ENCODE assay signal across 20 cellular contexts in genomic region chr1:156823210-156823790, GRCh38. TPM values are rescaled to one million over a fixed set of nuclear protein-coding genes. Genes with fewer than 3 reads are reported as not detected.
DNase-seq lines count a peak whose midpoint lies in the region; ATAC-seq and TF ChIP-seq lines count a peak whose summit lies in the region.
"Had no signal": no experiment of that assay in that cellular context is flagged by ENCODE, and none has a peak within 500 bp of the region (broad histone marks: within the 10 kb centered on the region; RNA-seq: fewer than 3 reads in every experiment).

No MANE protein-coding gene starts in this region.

- H3K36me3 ChIP-seq in RWPE2 (ENCODE audit: low read depth) = no peaks in the 10 kb centered on the region
- H3K36me3 ChIP-seq in right atrium auricular region = no peaks in the 10 kb centered on the region
- H3K36me3 ChIP-seq: BLaER1 treated with 17β-estradiol and CSF1 and Interleukin-3, amounts not matched to agents 10 nM and 100 nM; HAP-1; MG63 had no signal

- no peaks in the 10 kb centered on the region for H3K27me3 Mint-ChIP-seq in stimulated activated naive CD8-positive, alpha-beta T cell treated with anti-CD3 and anti-CD28 coated beads, Interleukin-15, Interleukin-2, amounts not matched to agents 100 ng/mL and 50 ng/mL, for 24 hours
- H3K27me3 Mint-ChIP-seq in stimulated activated naive CD8-positive, alpha-beta T cell treated with anti-CD3 and anti-CD28 coated beads, Interleukin-15, amount 100 ng/mL, for 72 hours = no peaks in the 10 kb centered on the region

- ATAC-seq in stimulated activated naive CD8-positive, alpha-beta T cell treated with anti-CD3 and anti-CD28 coated beads, Interleukin-15, amount 100 ng/mL, for 72 hours = no peak
- ATAC-seq in RWPE2 (ENCODE audit: low read depth) = no peak
- ATAC-seq in HG02571 (IDR thresholded peaks at IDR 0.05; ENCODE audit: unreplicated experiment) = no peak
- ATAC-seq: Right ventricle myocardium inferior had no signal

- peaks cover 48% of the 10 kb centered on the region for H3K4me1 Mint-ChIP-seq in stimulated activated naive CD8-positive, alpha-beta T cell treated with anti-CD3 and anti-CD28 coated beads, Interleukin-15, Interleukin-2, amounts not matched to agents 100 ng/mL and 50 ng/mL, for 24 hours (ENCODE audit: low read depth)
- H3K4me1 Mint-ChIP-seq in stimulated activated naive CD8-positive, alpha-beta T cell treated with anti-CD3 and anti-CD28 coated beads, Interleukin-15, amount 100 ng/mL, for 72 hours = peaks cover 35% of the 10 kb centered on the region

- no peak overlapping the region for H3K4me3 Mint-ChIP-seq in stimulated activated naive CD8-positive, alpha-beta T cell treated with anti-CD3 and anti-CD28 coated beads, Interleukin-15, Interleukin-2, amounts not matched to agents 100 ng/mL and 50 ng/mL, for 24 hours
- H3K4me3 Mint-ChIP-seq in stimulated activated naive CD8-positive, alpha-beta T cell treated with anti-CD3 and anti-CD28 coated beads, Interleukin-15, amount 100 ng/mL, for 72 hours = no peak overlapping the region

- no peaks in the 10 kb centered on the region for H3K4me1 ChIP-seq in RWPE2 (ENCODE audit: insufficient read depth, poor library complexity, severe bottlenecking)
- H3K4me1 ChIP-seq in right atrium auricular region = no peaks in the 10 kb centered on the region
- H3K4me1 ChIP-seq: HAP-1 had no signal

- H3K27ac ChIP-seq in RWPE2 (ENCODE audit: poor library complexity, severe bottlenecking) (no peak overlapping the region), right atrium auricular region (no peak overlapping the region)
- H3K27ac ChIP-seq: BLaER1 treated with 17β-estradiol and CSF1 and Interleukin-3, amounts not matched to agents 10 nM and 100 nM; SK-N-MC had no signal

- peak overlapping the region; percentile 90 for H3K27ac Mint-ChIP-seq in stimulated activated naive CD8-positive, alpha-beta T cell treated with anti-CD3 and anti-CD28 coated beads, Interleukin-15, Interleukin-2, amounts not matched to agents 100 ng/mL and 50 ng/mL, for 24 hours
- no peak overlapping the region for H3K27ac Mint-ChIP-seq in stimulated activated naive CD8-positive, alpha-beta T cell treated with anti-CD3 and anti-CD28 coated beads, Interleukin-15, amount 100 ng/mL, for 72 hours

- DNase-seq in stimulated activated naive CD8-positive, alpha-beta T cell treated with anti-CD3 and anti-CD28 coated beads, Interleukin-15, amount 100 ng/mL, for 72 hours = no peak
- DNase-seq in RWPE2 (ENCODE audit: low spot score) (peak; percentile 17), glomerular visceral epithelial cell (ENCODE audit: extremely low spot score) (peak; percentile 35), GM20000 (ENCODE audit: low spot score) (no peak), AG20443 (ENCODE audit: low spot score) (no peak), right atrium auricular region (ENCODE audit: low spot score) (no peak)
- DNase-seq: KBM-7; MG63; NCI-H1092 treated with DMSO at 0.1 percent for 48 hours; NCI-H1694 treated with DMSO at 0.1 percent for 48 hours; NCI-H69; NK-92 treated with Interleukin-12 subunit alpha and Interleukin-12 subunit beta, amount 100 ng/mL, for 24 hours; OCI-M1 had no signal

- H3K36me3 Mint-ChIP-seq in stimulated activated naive CD8-positive, alpha-beta T cell treated with anti-CD3 and anti-CD28 coated beads, Interleukin-15, Interleukin-2, amounts not matched to agents 100 ng/mL and 50 ng/mL, for 24 hours (ENCODE audit: low read depth) = peaks cover 12% of the 10 kb centered on the region

- H3K4me3 ChIP-seq in RWPE2 (ENCODE audit: severe bottlenecking) = no peak overlapping the region
- no peak overlapping the region for H3K4me3 ChIP-seq in right atrium auricular region
- H3K4me3 ChIP-seq: BLaER1 treated with 17β-estradiol and CSF1 and Interleukin-3, amounts not matched to agents 10 nM and 100 nM; HAP-1; MG63; SK-N-MC had no signal

- H3K9me3 Mint-ChIP-seq in stimulated activated naive CD8-positive, alpha-beta T cell treated with anti-CD3 and anti-CD28 coated beads, Interleukin-15, Interleukin-2, amounts not matched to agents 100 ng/mL and 50 ng/mL, for 24 hours = peaks cover 12% of the 10 kb centered on the region
- H3K9me3 Mint-ChIP-seq in stimulated activated naive CD8-positive, alpha-beta T cell treated with anti-CD3 and anti-CD28 coated beads, Interleukin-15, amount 100 ng/mL, for 72 hours = peaks cover 9 to 13% of the 10 kb centered on the region in 2 donors

- TF ChIP-seq CTCF in RWPE2 (IDR thresholded peaks at IDR 0.05; ENCODE audit: poor library complexity, severe bottlenecking) (no peak), GM20000 (IDR thresholded peaks at IDR 0.05; ENCODE audit: extremely low read depth, missing control alignments) (no peak), right atrium auricular region (IDR thresholded peaks at IDR 0.05) (no peak)

- H3K27me3 ChIP-seq in RWPE2 (ENCODE audit: insufficient read depth, poor library complexity, severe bottlenecking) = no peaks in the 10 kb centered on the region
- no peaks in the 10 kb centered on the region for H3K27me3 ChIP-seq in right atrium auricular region
- H3K27me3 ChIP-seq: BLaER1 treated with 17β-estradiol and CSF1 and Interleukin-3, amounts not matched to agents 10 nM and 100 nM had no signal

- H3K9me3 ChIP-seq in RWPE2 (ENCODE audit: severe bottlenecking) (no peaks in the 10 kb centered on the region), right atrium auricular region (no peaks in the 10 kb centered on the region)
- H3K9me3 ChIP-seq: BLaER1 treated with 17β-estradiol and CSF1 and Interleukin-3, amounts not matched to agents 10 nM and 100 nM; HAP-1; MG63 had no signal

RNA-seq across cellular contexts. Expression of gene SH2D2A, which starts 6.7 kb away (rescaled TPM):
- total RNA-seq in right atrium auricular region = under 1 TPM; 0.30 to 0.98 TPM

RNA-seq across cellular contexts. Expression of gene INSRR, which starts 35.6 kb away (rescaled TPM):
- not detected for total RNA-seq in right atrium auricular region

RNA-seq across cellular contexts. Expression of gene NTRK1, which starts 37.4 kb away (rescaled TPM):
- total RNA-seq in right atrium auricular region = 1 to 10 TPM in 1 of 2 donors, under 1 TPM in 1; 0.43 to 1.7 TPM
- total RNA-seq: HT-29 had no signal

RNA-seq across cellular contexts. Expression of gene PRCC, which starts 56.0 kb away (rescaled TPM):
- 10 to 100 TPM; 29.8 to 34.3 TPM for total RNA-seq in right atrium auricular region

Comparison
In these comparisons a context has a peak if more than half of its experiments do, and no peak if none do; other contexts are left out.
1. DNase-seq: peak in RWPE2 (single experiment) and glomerular visceral epithelial cell (single experiment); none in stimulated activated naive CD8-positive, alpha-beta T cell treated with anti-CD3 and anti-CD28 coated beads, Interleukin-15, amount 100 ng/mL, for 72 hours (0 of 2), GM20000 (single experiment), AG20443 (single experiment) and right atrium auricular region (single experiment).